Comparison of ENCODE assay signal across 10 cellular contexts in the genomic region with DNA sequence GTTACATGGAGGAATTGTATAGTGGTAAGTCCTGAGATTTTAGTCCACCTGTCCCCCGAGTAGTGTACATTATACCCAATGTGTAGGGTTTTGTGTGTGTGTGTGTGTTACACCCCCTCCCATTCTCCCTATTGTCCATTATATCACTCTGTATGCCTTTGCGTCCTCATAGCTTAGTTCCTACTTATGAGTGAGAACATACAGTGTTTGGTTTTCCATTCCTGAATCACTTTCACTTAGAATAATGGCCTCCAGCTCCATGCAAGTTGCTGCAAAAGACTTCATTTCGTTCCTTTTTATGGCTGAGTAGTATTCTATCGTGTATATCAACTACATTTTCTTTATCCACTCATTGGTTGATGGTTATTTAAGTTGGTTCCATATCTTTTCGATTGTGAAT. TPM values are rescaled to one million over a fixed set of nuclear protein-coding genes. Genes with fewer than 3 reads are reported as not detected.
DNase-seq lines count a peak whose midpoint lies in the region; ATAC-seq and TF ChIP-seq lines count a peak whose summit lies in the region.
"Had no signal": no experiment of that assay in that cellular context is flagged by ENCODE, and none has a peak within 500 bp of the region (broad histone marks: within the 10 kb centered on the region; RNA-seq: fewer than 3 reads in every experiment).

No MANE protein-coding gene starts in this region.

- H3K23ac ChIP-seq in trophoblast cell (ENCODE audit: low read length): no peak overlapping the region

- H3K27me3 ChIP-seq in DOHH2 (ENCODE audit: control insufficient read depth, low read length): peaks cover 17% of the 10 kb centered on the region
- no peaks in the 10 kb centered on the region for H3K27me3 ChIP-seq in endocrine pancreas (ENCODE audit: control insufficient read depth, insufficient read depth, low read length)
- H3K27me3 ChIP-seq in trophoblast cell (ENCODE audit: insufficient read depth, low read length): peaks cover 5% of the 10 kb centered on the region
- peaks cover 37% of the 10 kb centered on the region for H3K27me3 ChIP-seq in foreskin keratinocyte

- ATAC-seq in GM19463 (IDR thresholded peaks at IDR 0.05; ENCODE audit: unreplicated experiment) (no peak), HG02642 (IDR thresholded peaks at IDR 0.05; ENCODE audit: poor library complexity, unreplicated experiment) (no peak), foreskin keratinocyte (no peak)

- no peak for TF ChIP-seq CTCF in DOHH2 (IDR thresholded peaks at IDR 0.05; ENCODE audit: low read depth, low read length, poor library complexity, severe bottlenecking)
- no peak for TF ChIP-seq CTCF in foreskin keratinocyte (conservative IDR thresholded peaks at IDR 0.05)

- H3K36me3 ChIP-seq in DOHH2 (ENCODE audit: control insufficient read depth, low read length): no peaks in the 10 kb centered on the region
- H3K36me3 ChIP-seq in endocrine pancreas (ENCODE audit: control insufficient read depth, insufficient read depth, low read length): no peaks in the 10 kb centered on the region
- no peaks in the 10 kb centered on the region for H3K36me3 ChIP-seq in trophoblast cell (ENCODE audit: control insufficient read depth in 1 of 2, insufficient read depth in 2 of 2, low read length in 2 of 2)
- H3K36me3 ChIP-seq: ascending aorta had no signal

- H3K4me2 ChIP-seq in DOHH2 (ENCODE audit: low read length) (peak overlapping the region; percentile 63), trophoblast cell (ENCODE audit: low read length) (peak overlapping the region; percentile 86)

- no peak overlapping the region for H4K12ac ChIP-seq in trophoblast cell (ENCODE audit: low read depth, low read length)

- H2BK120ac ChIP-seq in trophoblast cell (ENCODE audit: insufficient read depth, low read length, poor library complexity): no peak overlapping the region

- H3K9me3 ChIP-seq in DOHH2 (ENCODE audit: control insufficient read depth, insufficient read depth, low read length): no peaks in the 10 kb centered on the region
- no peaks in the 10 kb centered on the region for H3K9me3 ChIP-seq in endocrine pancreas (ENCODE audit: control insufficient read depth, low read length)
- no peaks in the 10 kb centered on the region for H3K9me3 ChIP-seq in trophoblast cell (ENCODE audit: insufficient read depth, low read depth, low read length)
- H3K9me3 ChIP-seq: ascending aorta had no signal

- no peaks in the 10 kb centered on the region for H3K79me1 ChIP-seq in trophoblast cell (ENCODE audit: low read length)

- H3K4ac ChIP-seq in trophoblast cell (ENCODE audit: low read depth, low read length): no peak overlapping the region

- H3K18ac ChIP-seq in trophoblast cell (ENCODE audit: low read length): no peak overlapping the region

- H2AFZ ChIP-seq in trophoblast cell (ENCODE audit: insufficient read depth, low read length, poor library complexity): no peak overlapping the region

- H3K27ac ChIP-seq in DOHH2 (ENCODE audit: low read depth, low read length) (no peak overlapping the region), trophoblast cell (ENCODE audit: low read depth, low read length) (no peak overlapping the region), foreskin keratinocyte (no peak overlapping the region)
- H3K27ac ChIP-seq: ascending aorta had no signal

- no peak overlapping the region for H3K14ac ChIP-seq in trophoblast cell (ENCODE audit: low read length)

- no peaks in the 10 kb centered on the region; the same call in 1 of the 2 replicates for H4K20me1 ChIP-seq in DOHH2 (ENCODE audit: control insufficient read depth, insufficient read depth, low read depth, low read length)

- H4K91ac ChIP-seq in trophoblast cell (ENCODE audit: low read depth, low read length): no peak overlapping the region

- peak overlapping the region; percentile 35 for H3K9ac ChIP-seq in endocrine pancreas (ENCODE audit: control insufficient read depth, insufficient read depth, low read length)
- no peak overlapping the region for H3K9ac ChIP-seq in trophoblast cell (ENCODE audit: low read length)

- DNase-seq in NCI-H748 treated with DMSO at 0.1 percent for 48 hours (lab: John Stamatoyannopoulos, UW) (peak; percentile 8), trophoblast cell (no peak), foreskin keratinocyte (no peak)
- no peak for DNase-seq in stimulated activated CD4-positive, alpha-beta T cell treated with anti-CD3 and anti-CD28 coated beads, Interleukin-2, amount 100 ng/mL, for 48 hours
- DNase-seq: SIG-M5 had no signal

- H3K4me3 ChIP-seq in DOHH2 (ENCODE audit: low read length): peak overlapping the region; percentile 57
- peak overlapping the region; percentile 74 for H3K4me3 ChIP-seq in endocrine pancreas (ENCODE audit: control insufficient read depth, insufficient read depth, low read length)
- H3K4me3 ChIP-seq in trophoblast cell (ENCODE audit: low read depth, low read length): no peak overlapping the region

- H2BK5ac ChIP-seq in trophoblast cell (ENCODE audit: low read depth, low read length, poor library complexity): no peak overlapping the region

- no CpG with 5 or more reads among the region's 5 CpGs for WGBS in trophoblast cell (ENCODE audit: extremely low coverage, insufficient coverage, insufficient read length)

- no peaks in the 10 kb centered on the region for H3K9me2 ChIP-seq in DOHH2 (replicated peaks; ENCODE audit: control insufficient read depth, low read length)

- no peak overlapping the region for H2BK12ac ChIP-seq in trophoblast cell (ENCODE audit: low read length)

- no peak overlapping the region for H2AK5ac ChIP-seq in trophoblast cell (ENCODE audit: low read length)

- no peak overlapping the region for H4K8ac ChIP-seq in trophoblast cell (ENCODE audit: low read depth, low read length)

- H3K79me2 ChIP-seq in DOHH2 (ENCODE audit: control insufficient read depth, low read length): no peaks in the 10 kb centered on the region
- H3K79me2 ChIP-seq in trophoblast cell (ENCODE audit: control insufficient read depth, insufficient read depth, low read length, poor library complexity): no peaks in the 10 kb centered on the region

- H3K4me1 ChIP-seq in DOHH2 (ENCODE audit: control insufficient read depth, low read length) (peaks cover 22% of the 10 kb centered on the region), endocrine pancreas (ENCODE audit: control insufficient read depth, insufficient read depth, low read length) (no peaks in the 10 kb centered on the region), trophoblast cell (ENCODE audit: control insufficient read depth in 1 of 2, insufficient read depth in 2 of 2, low read length in 2 of 2) (peaks cover 3 to 9% of the 10 kb centered on the region in 2 experiments), foreskin keratinocyte (no peaks in the 10 kb centered on the region)

- no peaks in the 10 kb centered on the region for H3F3A ChIP-seq in DOHH2 (ENCODE audit: control insufficient read depth, insufficient read depth)

RNA-seq across cellular contexts. Expression of gene FA2H, which starts 0.6 kb away (rescaled TPM):
- polyA plus RNA-seq in trophoblast cell (2013): 4.4 and 4.7 TPM in 2 replicates
- total RNA-seq in foreskin keratinocyte: 0.14 and 0.27 TPM in 2 replicates
- polyA plus RNA-seq in foreskin keratinocyte: 0.17 and 0.18 TPM in 2 replicates
- total RNA-seq: ascending aorta had no signal
